Comparison of ENCODE assay signal across 11 cellular contexts in the genomic region with DNA sequence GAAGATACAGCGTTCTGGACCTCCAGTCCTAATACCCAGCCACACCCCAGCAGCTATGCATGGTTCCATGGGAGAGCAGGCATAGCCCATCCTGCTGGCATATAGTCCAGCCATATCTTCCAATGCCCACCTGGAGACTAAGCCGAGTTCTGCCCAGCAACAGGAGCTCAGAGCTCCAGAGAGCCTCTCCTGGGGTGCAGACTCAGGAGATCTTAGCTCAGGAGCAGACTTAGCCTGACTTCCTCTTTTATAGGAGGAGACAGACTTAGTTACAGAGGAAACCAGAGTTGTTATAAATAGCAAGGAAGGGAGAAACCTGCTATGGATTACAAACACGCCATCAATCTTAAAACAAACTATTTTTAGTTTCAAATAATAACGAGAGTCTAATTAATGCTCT. TPM values are rescaled to one million over a fixed set of nuclear protein-coding genes. Genes with fewer than 3 reads are reported as not detected.
A peak's percentile ranks its signal among the peaks of the same experiment; 100 is the strongest.
DNase-seq lines count a peak whose midpoint lies in the region; ATAC-seq and TF ChIP-seq lines count a peak whose summit lies in the region.
"Had no signal": no experiment of that assay in that cellular context is flagged by ENCODE, and none has a peak within 500 bp of the region (broad histone marks: within the 10 kb centered on the region; RNA-seq: fewer than 3 reads in every experiment).

No MANE protein-coding gene starts in this region.

- no peak for ATAC-seq in GM18858 (IDR thresholded peaks at IDR 0.05; ENCODE audit: unreplicated experiment)
- ATAC-seq: sciatic nerve had no signal

- H3K4me3 ChIP-seq in left ventricle myocardium inferior: no peak overlapping the region
- no peak overlapping the region for H3K4me3 ChIP-seq in right atrium auricular region
- no peak overlapping the region for H3K4me3 ChIP-seq in OCI-LY3 (ENCODE audit: low read length)
- H3K4me3 ChIP-seq: SJSA1 had no signal

- no peak overlapping the region for H2AFZ ChIP-seq in OCI-LY3 (ENCODE audit: low read depth, low read length)

- H3K9ac ChIP-seq in OCI-LY3 (ENCODE audit: low read length): peak overlapping the region; percentile 42; the same call in 1 of the 2 replicates

- DNase-seq in left ventricle myocardium inferior: no peak
- no peak for DNase-seq in right atrium auricular region (ENCODE audit: low spot score)
- no peak for DNase-seq in substantia nigra (lab: John Stamatoyannopoulos, UW)
- DNase-seq in occipital lobe (lab: John Stamatoyannopoulos, UW): no peak
- no peak for DNase-seq in SK-N-DZ (ENCODE audit: low spot score)
- DNase-seq: HCEC 1CT had no signal

- no peaks in the 10 kb centered on the region for H4K20me1 ChIP-seq in OCI-LY3 (ENCODE audit: insufficient read depth, low read length)

- H3K36me3 ChIP-seq in left ventricle myocardium inferior: no peaks in the 10 kb centered on the region
- no peaks in the 10 kb centered on the region for H3K36me3 ChIP-seq in right atrium auricular region
- no peaks in the 10 kb centered on the region for H3K36me3 ChIP-seq in OCI-LY3 (replicated peaks; ENCODE audit: low read depth, low read length)
- H3K36me3 ChIP-seq: SJSA1 had no signal

- intact Hi-C loops in left ventricle myocardium inferior (cut with micrococcal nuclease): no loop called here

- H3K27ac ChIP-seq in left ventricle myocardium inferior (replicated peaks) (peak overlapping the region; percentile 36), right atrium auricular region (no peak overlapping the region), OCI-LY3 (ENCODE audit: low read length) (no peak overlapping the region), cingulate gyrus (ENCODE audit: low read depth, low read length) (peak overlapping the region; percentile 47), substantia nigra (ENCODE audit: low read depth, low read length, poor library complexity, severe bottlenecking) (peak overlapping the region; percentile 77)
- H3K27ac ChIP-seq: SJSA1 had no signal

- H3K4me2 ChIP-seq in OCI-LY3 (ENCODE audit: low read length): peak overlapping the region; percentile 91

- H3K4me1 ChIP-seq in left ventricle myocardium inferior (peaks cover 49% of the 10 kb centered on the region), right atrium auricular region (peaks cover 4 to 43% of the 10 kb centered on the region in 2 donors), OCI-LY3 (ENCODE audit: low read length) (peaks cover 41% of the 10 kb centered on the region)

- peaks cover 23% of the 10 kb centered on the region for H3K79me2 ChIP-seq in OCI-LY3 (ENCODE audit: low read length)

- TF ChIP-seq CTCF in left ventricle myocardium inferior (IDR thresholded peaks at IDR 0.05; ENCODE audit: borderline replicate concordance) (no peak), right atrium auricular region (IDR thresholded peaks at IDR 0.05) (no peak), OCI-LY3 (IDR thresholded peaks at IDR 0.05; ENCODE audit: low read depth, low read length) (no peak)

- H3K27me3 ChIP-seq in left ventricle myocardium inferior (ENCODE audit: low read depth) (peaks cover 13% of the 10 kb centered on the region), right atrium auricular region (no peaks in the 10 kb centered on the region), OCI-LY3 (ENCODE audit: low read depth, low read length) (no peaks in the 10 kb centered on the region)
- H3K27me3 ChIP-seq: SJSA1 had no signal

- H3K9me3 ChIP-seq in left ventricle myocardium inferior (replicated peaks) (no peaks in the 10 kb centered on the region), right atrium auricular region (no peaks in the 10 kb centered on the region), OCI-LY3 (ENCODE audit: insufficient read depth, low read length) (no peaks in the 10 kb centered on the region)
- H3K9me3 ChIP-seq: SJSA1 had no signal

RNA-seq across cellular contexts. Expression of gene KIF21B, which starts 3.2 kb away (rescaled TPM):
- total RNA-seq in left ventricle myocardium inferior (0.47 TPM), right atrium auricular region (1 to 10 TPM in 1 of 2 donors, under 1 TPM in 1; 0.48 to 1.5 TPM), occipital lobe (165 TPM)
- 5.3 and 6.0 TPM in 2 replicates for polyA plus RNA-seq in SK-N-DZ (2014; cell fraction: cytosol; rRNA removed)
- polyA plus RNA-seq in SK-N-DZ (2014; cell fraction: nucleus; rRNA removed): 7.1 and 12.0 TPM in 2 replicates

Comparison
In these comparisons a context has a peak if more than half of its experiments do, and no peak if none do; other contexts are left out.
1. H3K27ac ChIP-seq: peak in left ventricle myocardium inferior (single experiment), cingulate gyrus (single experiment) and substantia nigra (single experiment); none in right atrium auricular region (0 of 2) and OCI-LY3 (single experiment).
2. RNA of gene KIF21B, which starts 3.2 kb away (total RNA-seq): 165 TPM in occipital lobe (single experiment); 0.48 to 1.5 TPM in right atrium auricular region and 0.47 TPM in left ventricle myocardium inferior (single experiment); every median in the first group is over 10 times any median in the second.